ENCODE assay signal across 8 cellular contexts in the genomic region with DNA sequence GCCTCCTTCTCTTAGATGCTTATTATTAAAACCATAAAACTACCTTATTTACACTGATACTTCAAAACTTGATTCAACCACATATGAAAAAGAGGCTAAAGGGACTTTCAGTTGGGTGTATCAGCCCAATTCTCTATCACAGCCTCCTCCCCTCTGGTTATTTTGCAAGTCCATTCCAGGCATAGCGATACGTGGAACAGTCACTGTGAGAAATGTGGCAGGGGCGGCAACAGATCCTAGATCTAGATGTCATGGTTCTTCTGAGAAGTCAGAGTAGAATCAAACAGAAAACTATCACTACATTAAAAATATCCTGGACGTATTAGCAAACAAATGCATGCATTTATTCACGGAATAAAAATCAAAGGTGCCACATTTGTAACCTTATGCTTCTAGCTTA.
"Had no signal": no experiment of that assay in that cellular context is flagged by ENCODE, and none has a peak within 500 bp of the region (broad histone marks: within the 10 kb centered on the region; RNA-seq: fewer than 3 reads in every experiment).

No MANE protein-coding gene starts in this region.

- H3K4me3 ChIP-seq: GM23338 had no signal

- H3K27me3 Mint-ChIP-seq: IgD-negative memory B cell had no signal

- H3K27ac Mint-ChIP-seq: GM23338, H9, IgD-negative memory B cell had no signal

- H2AFZ ChIP-seq: GM23338 had no signal

- H3K4me3 Mint-ChIP-seq: GM23338, H9, IgD-negative memory B cell had no signal

- ATAC-seq: GM23338 had no signal

- H3K9me3 Mint-ChIP-seq: GM23338, H9, IgD-negative memory B cell had no signal

- FAIRE-seq: H1, H54, HTR-8/SVneo had no signal

- H3K4me1 Mint-ChIP-seq: IgD-negative memory B cell had no signal

- DNase-seq: H9, HCEC 1CT, KBM-7 had no signal

- H3K4me2 ChIP-seq: GM23338 had no signal
